ENCODE assay signal across 8 cellular contexts in genomic region chr5:96714951-96715451, GRCh38. TPM values are rescaled to one million over a fixed set of nuclear protein-coding genes. Genes with fewer than 3 reads are reported as not detected.
DNase-seq lines count a peak whose midpoint lies in the region; ATAC-seq and TF ChIP-seq lines count a peak whose summit lies in the region.

No MANE protein-coding gene starts in this region.

- H3K36me3 ChIP-seq in esophagus muscularis mucosa (no peaks in the 10 kb centered on the region), neutrophil (peaks cover 6% of the 10 kb centered on the region)

- WGBS in esophagus muscularis mucosa: 0% methylated on average over 2 of the region's 2 CpGs

- intact Hi-C loops in esophagus muscularis mucosa (cut with DNase I): no loop called here

- no peak for TF ChIP-seq EP300 in esophagus muscularis mucosa (IDR thresholded peaks at IDR 0.05)

- peaks cover 22% of the 10 kb centered on the region for H3K36me3 Mint-ChIP-seq in T-cell

- no peaks in the 10 kb centered on the region for H3K9me3 Mint-ChIP-seq in T-cell

- H3K9me3 ChIP-seq in esophagus muscularis mucosa (no peaks in the 10 kb centered on the region), neutrophil (no peaks in the 10 kb centered on the region)

- H3K4me1 Mint-ChIP-seq in T-cell: peaks cover 65 to 83% (median 78%) of the 10 kb centered on the region in 3 donors

- ATAC-seq in HG03103 (IDR thresholded peaks at IDR 0.05; ENCODE audit: low read depth, unreplicated experiment) (peak; percentile 54), T-cell (replicated peaks in 1 of 4) (peak; percentile 57 to 77 (median 68))

- peaks cover 67 to 88% (median 74%) of the 10 kb centered on the region in 4 donors for H3K4me1 ChIP-seq in esophagus muscularis mucosa
- H3K4me1 ChIP-seq in neutrophil (ENCODE audit: control insufficient read depth in 1 of 2, insufficient read depth in 1 of 2, low read depth in 1 of 2, low read length in 1 of 2): peaks cover 12 to 16% of the 10 kb centered on the region in 2 experiments

- POLR2A ChIA-PET in T-cell (lab: Charles Lee): interaction anchor here (0.5 to 5.4 kb wide), 11 partner anchors 9 to 161 kb away, joined by 3 to 120 read pairs (median 4); partner anchors contain the start of genes CAST (in 1 of the 2) and ERAP2 (in 1 of the 2)
- POLR2A ChIA-PET in HEK293T (lab: Yijun Ruan, JAX): interaction anchor here (0.8 to 3.9 kb wide), 2 partner anchors 13 to 16 kb away, joined by 3 to 23 read pairs; no protein-coding TSS in a partner anchor

- no peaks in the 10 kb centered on the region for H3K27me3 Mint-ChIP-seq in T-cell

- no peak overlapping the region for H3K4me3 ChIP-seq in esophagus muscularis mucosa
- H3K4me3 ChIP-seq in neutrophil (ENCODE audit: low read depth in 1 of 2, low read length in 1 of 2): no peak overlapping the region

- TF ChIP-seq POLR2A in esophagus muscularis mucosa (IDR thresholded peaks at IDR 0.05; ENCODE audit: low read depth): no peak

- H3K27ac ChIP-seq in esophagus muscularis mucosa (replicated peaks in 1 of 4): peak overlapping the region; percentile 38 to 75 (median 62)
- H3K27ac ChIP-seq in neutrophil: peak overlapping the region; percentile 59

- no peak overlapping the region for H3K4me3 Mint-ChIP-seq in T-cell

- peak; percentile 52 for DNase-seq in NK-92 treated with Interleukin-12 subunit alpha and Interleukin-12 subunit beta, amount 100 ng/mL, for 24 hours (lab: John Stamatoyannopoulos, UW)
- DNase-seq in NK-92 (lab: John Stamatoyannopoulos, UW; ENCODE audit: unreplicated experiment): no peak
- DNase-seq in T-cell: peak in 30 of 34 experiments; percentile 15 to 64 (median 38)
- no peak for DNase-seq in esophagus muscularis mucosa (ENCODE audit: extremely low spot score)
- no peak for DNase-seq in amniotic stem cell (lab: John Stamatoyannopoulos, UW)
- DNase-seq in HEK293T (ENCODE audit: extremely low spot score): no peak

- TF ChIP-seq CTCF in esophagus muscularis mucosa (IDR thresholded peaks at IDR 0.05): no peak
- no peak for TF ChIP-seq CTCF in neutrophil (IDR thresholded peaks at IDR 0.05)

- H3K27ac Mint-ChIP-seq in T-cell: peak overlapping the region; percentile 71 to 79

- CTCF ChIA-PET in T-cell (lab: Charles Lee) (interaction anchor here in 1 of 2 donors (0.7 to 2.5 kb wide), 6 partner anchors 8 to 38 kb away, joined by 3 to 23 read pairs (median 4); no protein-coding TSS in a partner anchor), HEK293T (lab: Yijun Ruan, JAX) (interaction anchor here (0.8 kb wide), 1 partner anchor 9 kb away, joined by 3 read pairs; no protein-coding TSS in a partner anchor)

- no peaks in the 10 kb centered on the region for H3K27me3 ChIP-seq in esophagus muscularis mucosa
- no peaks in the 10 kb centered on the region for H3K27me3 ChIP-seq in neutrophil

TF ChIP-seq in HEK293T, 16 proteins besides CTCF, POLR2A, EP300 and RAD21:
- TF ChIP-seq CTBP1 (IDR thresholded peaks at IDR 0.05; ENCODE audit: borderline replicate concordance) (no peak), SUZ12 (IDR thresholded peaks at IDR 0.05) (no peak), ARNT (IDR thresholded peaks at IDR 0.05) (no peak), ELF4 (IDR thresholded peaks at IDR 0.05) (no peak), HDGF (IDR thresholded peaks at IDR 0.05; ENCODE audit: borderline replicate concordance) (no peak), SP1 (IDR thresholded peaks at IDR 0.05) (no peak), LEF1 (IDR thresholded peaks at IDR 0.05; ENCODE audit: borderline replicate concordance) (no peak), ZNF384 (IDR thresholded peaks at IDR 0.05) (no peak)

RNA-seq across cellular contexts. Expression of gene CAST, which starts 52.8 kb away (rescaled TPM):
- total RNA-seq in T-cell (100 to 1,000 TPM; 166 to 238 (median 191) TPM), esophagus muscularis mucosa (100 to 1,000 TPM; 238 to 346 (median 296) TPM)

Comparison
In these comparisons a context has a peak if more than half of its experiments do, and no peak if none do; other contexts are left out.
1. DNase-seq: peak in NK-92 treated with Interleukin-12 subunit alpha and Interleukin-12 subunit beta, amount 100 ng/mL, for 24 hours (single experiment) and T-cell (30 of 34); none in NK-92 (single experiment), esophagus muscularis mucosa (single experiment), amniotic stem cell (single experiment) and HEK293T (single experiment).